In the genomic region with DNA sequence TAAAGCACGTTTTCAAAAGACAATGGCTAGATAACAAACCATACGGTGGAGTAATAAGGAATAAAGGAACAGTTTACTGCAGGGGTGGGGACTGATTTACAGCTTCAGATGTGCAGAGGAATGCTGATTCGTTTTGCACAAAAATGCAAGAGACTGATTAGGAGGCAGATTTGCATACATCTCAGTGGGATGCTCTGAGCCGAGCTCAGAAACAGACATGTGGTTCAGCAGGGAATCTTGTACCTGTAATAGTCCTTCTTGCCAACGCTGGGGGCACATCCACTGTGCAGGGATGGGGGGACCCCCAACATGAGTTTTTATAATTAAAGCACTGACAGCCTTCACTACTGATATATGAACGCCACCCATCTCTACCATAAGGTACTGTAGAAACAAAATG, we compare ENCODE assay signal across 20 cellular contexts.
"Had no signal": no experiment of that assay in that cellular context is flagged by ENCODE, and none has a peak within 500 bp of the region (broad histone marks: within the 10 kb centered on the region; RNA-seq: fewer than 3 reads in every experiment).

No MANE protein-coding gene starts in this region.

- H3K36me3 ChIP-seq: gastrocnemius medialis, left lung, right lobe of liver, thoracic aorta, tibial nerve, upper lobe of left lung had no signal

- DNase-seq: cortex of kidney; effector CD4-positive, alpha-beta T cell; foreskin fibroblast; gastrocnemius medialis; left cardiac atrium; mesenchymal stem cell; midbrain; naive thymus-derived CD4-positive, alpha-beta T cell; nucleus accumbens; right lobe of liver; small intestine; stimulated activated CD4-positive, alpha-beta T cell treated with anti-CD3 and anti-CD28 coated beads, Interleukin-15, amount 100 ng/mL, for 24 hours; stimulated activated CD4-positive, alpha-beta T cell treated with anti-CD3 and anti-CD28 coated beads, Interleukin-2, amount 100 ng/mL, for 48 hours; stimulated activated naive B cell treated with anti-CD40 and anti-IgM and Interleukin-4, amounts not matched to agents 10 μg/mL and 1 μg/mL and 100 μg/mL, for 72 hours; upper lobe of left lung had no signal

- H3K27me3 ChIP-seq: gastrocnemius medialis, left lung, right lobe of liver, tibial nerve, upper lobe of left lung had no signal

- FAIRE-seq: islet of Langerhans, small intestine, urothelium cell line had no signal

- H3K4me1 ChIP-seq: gastrocnemius medialis, left lung, right lobe of liver, tibial nerve, upper lobe of left lung had no signal

- H3K9me3 ChIP-seq: gastrocnemius medialis, left lung, right lobe of liver, thoracic aorta, upper lobe of left lung had no signal

- H3K27ac ChIP-seq: gastrocnemius medialis, left lung, right lobe of liver, thoracic aorta, tibial nerve, upper lobe of left lung had no signal

- H3K4me3 ChIP-seq: gastrocnemius medialis, left lung, right lobe of liver, thoracic aorta, tibial nerve, upper lobe of left lung had no signal
